17 cellular contexts compared by ENCODE assay signal in the genomic region with DNA sequence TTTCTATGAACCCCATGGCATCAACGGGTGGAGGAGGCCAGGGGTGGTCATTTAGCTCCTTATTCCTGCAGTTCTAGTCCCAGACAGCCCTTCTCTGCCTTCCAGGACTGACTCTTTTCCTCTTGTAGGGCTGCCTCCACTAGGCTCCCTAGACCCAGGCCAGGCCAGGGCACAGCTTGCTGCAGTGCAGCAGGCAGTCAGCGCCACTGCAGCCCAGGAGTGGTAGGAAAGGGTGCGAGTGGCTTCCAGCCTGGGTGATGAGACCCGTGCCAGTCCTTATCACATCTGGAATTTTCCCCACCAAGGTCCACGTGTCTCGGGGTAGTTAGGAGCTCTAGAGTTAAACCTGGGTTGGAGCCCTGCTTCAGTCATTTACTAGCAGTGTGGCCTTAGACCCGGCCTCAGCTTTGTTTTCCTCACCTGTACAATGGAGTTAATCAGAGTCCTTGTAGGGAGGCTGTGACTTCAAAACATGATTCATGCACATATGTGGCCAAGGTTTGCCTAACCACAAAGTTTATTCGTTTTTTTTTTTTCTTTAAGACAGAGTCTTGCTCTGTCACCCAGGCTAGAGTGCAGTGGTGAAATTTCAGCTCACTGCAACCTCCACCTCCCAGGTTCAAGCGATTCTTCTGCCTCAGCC. TPM values are rescaled to one million over a fixed set of nuclear protein-coding genes. Genes with fewer than 3 reads are reported as not detected.
DNase-seq lines count a peak whose midpoint lies in the region; ATAC-seq, FAIRE-seq and TF ChIP-seq lines count a peak whose summit lies in the region.
"Had no signal": no experiment of that assay in that cellular context is flagged by ENCODE, and none has a peak within 500 bp of the region (broad histone marks: within the 10 kb centered on the region; RNA-seq: fewer than 3 reads in every experiment).

No MANE protein-coding gene starts in this region.

- TF ChIP-seq CTCF in endothelial cell of umbilical vein (IDR thresholded peaks at IDR 0.05; ENCODE audit: extremely low read depth in 1 of 2, insufficient read depth in 1 of 2, low read depth in 1 of 2, low read length in 2 of 2) (no peak), osteoblast (IDR thresholded peaks at IDR 0.05; ENCODE audit: extremely low read depth, low read depth, low read length) (no peak)

- no TSS peak for BruUV-seq in endothelial cell of umbilical vein (replicated peaks; lab: Mats Ljungman, UMichigan)

- H3K27ac ChIP-seq in endothelial cell of umbilical vein (ENCODE audit: insufficient read depth, low read depth, low read length) = no peak overlapping the region
- H3K27ac ChIP-seq in osteoblast (ENCODE audit: low read depth, low read length) = no peak overlapping the region
- H3K27ac ChIP-seq: heart left ventricle, WERI-Rb-1 had no signal

- H3K9me1 ChIP-seq in endothelial cell of umbilical vein (replicated peaks; ENCODE audit: control insufficient read depth, extremely low read depth, insufficient read depth, low read length) = no peaks in the 10 kb centered on the region

- H3K36me3 Mint-ChIP-seq in activated naive CD4-positive, alpha-beta T cell treated with anti-CD3 and anti-CD28 coated beads, Interleukin-2, amount 50 U/mL, for 72 hours = no peaks in the 10 kb centered on the region
- H3K36me3 Mint-ChIP-seq in stimulated activated effector memory CD8-positive, alpha-beta T cell treated with anti-CD3 and anti-CD28 coated beads, Interleukin-12 subunit alpha, Interleukin-12 subunit beta, amount 100 ng/mL, for 72 hours = peaks cover 8% of the 10 kb centered on the region

- ATAC-seq in activated naive CD4-positive, alpha-beta T cell treated with anti-CD3 and anti-CD28 coated beads, Interleukin-2, amount 50 U/mL, for 72 hours = peak; percentile 81 to 86
- ATAC-seq in stimulated activated effector memory CD8-positive, alpha-beta T cell treated with anti-CD3 and anti-CD28 coated beads, Interleukin-12 subunit alpha, Interleukin-12 subunit beta, amount 100 ng/mL, for 72 hours = peak; percentile 76

- dilution Hi-C loops in endothelial cell of umbilical vein (cut with MboI; ENCODE audit: extremely low pct_ligation_motif_present, low sequenced_read_pairs) = no loop called here

- H4K20me1 ChIP-seq in endothelial cell of umbilical vein (replicated peaks; ENCODE audit: control insufficient read depth, extremely low read depth, insufficient read depth, low read length) (no peaks in the 10 kb centered on the region), osteoblast (ENCODE audit: insufficient read depth, low read length) (no peaks in the 10 kb centered on the region)

- H2AFZ ChIP-seq in endothelial cell of umbilical vein (ENCODE audit: low read depth, low read length) = no peak overlapping the region
- no peak overlapping the region for H2AFZ ChIP-seq in osteoblast (ENCODE audit: low read length)

- DNase-seq in activated naive CD4-positive, alpha-beta T cell treated with anti-CD3 and anti-CD28 coated beads, Interleukin-2, amount 50 U/mL, for 72 hours (ENCODE audit: low spot score in 2 of 2) = no peak
- no peak for DNase-seq in activated naive CD4-positive, alpha-beta T cell treated with Interleukin-2 at 50 U/mL for 16 hours
- DNase-seq in SW480 (ENCODE audit: low spot score) (peak; percentile 8), endothelial cell of umbilical vein (ENCODE audit: low read depth, low spot score) (no peak), SK-N-DZ (ENCODE audit: low spot score) (no peak), AG08395 (ENCODE audit: low spot score) (no peak), osteoblast (ENCODE audit: insufficient read length, low spot score, missing footprints) (no peak)
- DNase-seq in stimulated activated effector memory CD8-positive, alpha-beta T cell treated with anti-CD3 and anti-CD28 coated beads, Interleukin-12 subunit alpha, Interleukin-12 subunit beta, amount 100 ng/mL, for 72 hours (ENCODE audit: low spot score in 2 of 2) = peak in 1 of 2 donors; percentile 59
- DNase-seq: heart left ventricle, NCI-H1105 treated with DMSO at 0.1 percent for 48 hours, NCI-H524, Right ventricle myocardium superior, WERI-Rb-1 had no signal

- H3K27me3 ChIP-seq in endothelial cell of umbilical vein (ENCODE audit: control insufficient read depth in 2 of 2, insufficient read depth in 2 of 2, low read length in 2 of 2) (no peaks in the 10 kb centered on the region), osteoblast (ENCODE audit: insufficient read depth, low read length) (no peaks in the 10 kb centered on the region)
- H3K27me3 ChIP-seq: heart left ventricle had no signal

- intact Hi-C loops in endothelial cell of umbilical vein (cut with micrococcal nuclease) = loop anchor here (10.0 kb wide), 1 partner anchor 194 kb away; no protein-coding TSS in a partner anchor

- H3K36me3 ChIP-seq in endothelial cell of umbilical vein (ENCODE audit: control insufficient read depth in 2 of 2, extremely low read depth in 1 of 2, insufficient read depth in 2 of 2, low read length in 2 of 2) (no peaks in the 10 kb centered on the region), osteoblast (ENCODE audit: insufficient read depth, low read length) (no peaks in the 10 kb centered on the region)
- H3K36me3 ChIP-seq: heart left ventricle, WERI-Rb-1 had no signal

- H3K9ac ChIP-seq in endothelial cell of umbilical vein (replicated peaks; ENCODE audit: extremely low read depth, insufficient read depth, low read length) = no peak overlapping the region

- H3K4me3 ChIP-seq in endothelial cell of umbilical vein (replicated peaks in 1 of 3; ENCODE audit: insufficient read depth in 1 of 3, low read depth in 1 of 3, low read length in 3 of 3) = no peak overlapping the region
- no peak overlapping the region for H3K4me3 ChIP-seq in osteoblast (ENCODE audit: insufficient read depth, low read length)
- H3K4me3 ChIP-seq: heart left ventricle had no signal

- H3K9me3 ChIP-seq in endothelial cell of umbilical vein (replicated peaks; ENCODE audit: control insufficient read depth, insufficient read depth, low read length) (no peaks in the 10 kb centered on the region), osteoblast (ENCODE audit: low read depth, low read length) (no peaks in the 10 kb centered on the region)
- H3K9me3 ChIP-seq: heart left ventricle had no signal

- POLR2A ChIA-PET in endothelial cell of umbilical vein (lab: Charles Lee) = no interaction called here

- H3K4me3 Mint-ChIP-seq in stimulated activated effector memory CD8-positive, alpha-beta T cell treated with anti-CD3 and anti-CD28 coated beads, Interleukin-12 subunit alpha, Interleukin-12 subunit beta, amount 100 ng/mL, for 72 hours = no peak overlapping the region
- H3K4me3 Mint-ChIP-seq: B cell; dendritic cell treated with granulocyte-macrophage colony-stimulating factor and Interleukin-4, amounts not matched to agents 40 ng/mL and 50 ng/mL, for 4 days; memory B cell had no signal

- no peak overlapping the region for H3K4me2 ChIP-seq in endothelial cell of umbilical vein (ENCODE audit: insufficient read depth, low read length)
- H3K4me2 ChIP-seq in osteoblast (ENCODE audit: insufficient read depth, low read length) = no peak overlapping the region

- TF ChIP-seq POLR2A in endothelial cell of umbilical vein (IDR thresholded peaks at IDR 0.05; ENCODE audit: low read depth, low read length) = no peak

- FAIRE-seq in endothelial cell of umbilical vein (lab: Jason Lieb, UNC) = peak; percentile 64

- peaks cover 36% of the 10 kb centered on the region for H3K4me1 ChIP-seq in endothelial cell of umbilical vein (ENCODE audit: control insufficient read depth, extremely low read depth, insufficient read depth, low read length)
- H3K4me1 ChIP-seq in osteoblast (ENCODE audit: insufficient read depth, low read length) = peaks cover 7% of the 10 kb centered on the region

- H3K9me3 Mint-ChIP-seq in activated naive CD4-positive, alpha-beta T cell treated with anti-CD3 and anti-CD28 coated beads, Interleukin-2, amount 50 U/mL, for 72 hours = no peaks in the 10 kb centered on the region
- no peaks in the 10 kb centered on the region for H3K9me3 Mint-ChIP-seq in stimulated activated effector memory CD8-positive, alpha-beta T cell treated with anti-CD3 and anti-CD28 coated beads, Interleukin-12 subunit alpha, Interleukin-12 subunit beta, amount 100 ng/mL, for 72 hours
- H3K9me3 Mint-ChIP-seq: dendritic cell treated with granulocyte-macrophage colony-stimulating factor and Interleukin-4, amounts not matched to agents 40 ng/mL and 50 ng/mL, for 4 days; memory B cell had no signal

- H3K27ac Mint-ChIP-seq in activated naive CD4-positive, alpha-beta T cell treated with anti-CD3 and anti-CD28 coated beads, Interleukin-2, amount 50 U/mL, for 72 hours = no peak overlapping the region
- no peak overlapping the region for H3K27ac Mint-ChIP-seq in stimulated activated effector memory CD8-positive, alpha-beta T cell treated with anti-CD3 and anti-CD28 coated beads, Interleukin-12 subunit alpha, Interleukin-12 subunit beta, amount 100 ng/mL, for 72 hours
- H3K27ac Mint-ChIP-seq: B cell; dendritic cell treated with granulocyte-macrophage colony-stimulating factor and Interleukin-4, amounts not matched to agents 40 ng/mL and 50 ng/mL, for 4 days; memory B cell had no signal

- CTCF ChIA-PET in endothelial cell of umbilical vein (lab: Charles Lee) = interaction anchor here (0.7 to 2.3 kb wide), 3 partner anchors 8 to 16 kb away, joined by 3 to 10 read pairs (median 4); no protein-coding TSS in a partner anchor

- no peaks in the 10 kb centered on the region for H3K79me2 ChIP-seq in endothelial cell of umbilical vein (ENCODE audit: control insufficient read depth, insufficient read depth, low read length)
- H3K79me2 ChIP-seq in osteoblast (ENCODE audit: insufficient read depth, low read length) = no peaks in the 10 kb centered on the region

- peaks cover 17% of the 10 kb centered on the region for H3K4me1 Mint-ChIP-seq in stimulated activated effector memory CD8-positive, alpha-beta T cell treated with anti-CD3 and anti-CD28 coated beads, Interleukin-12 subunit alpha, Interleukin-12 subunit beta, amount 100 ng/mL, for 72 hours
- H3K4me1 Mint-ChIP-seq: B cell, memory B cell had no signal

TF ChIP-seq in endothelial cell of umbilical vein, 7 proteins besides CTCF, POLR2A, EP300 and RAD21 (continues in another document):
- TF ChIP-seq MYC (IDR thresholded peaks at IDR 0.05; ENCODE audit: low read depth, low read length) = no peak

RNA-seq across cellular contexts. Expression of a gene that starts 4.6 kb away (rescaled TPM):
- total RNA-seq in activated naive CD4-positive, alpha-beta T cell treated with anti-CD3 and anti-CD28 coated beads, Interleukin-2, amount 50 U/mL, for 72 hours = not detected
- total RNA-seq in endothelial cell of umbilical vein (not detected in 2 replicates), osteoblast (0.29 TPM in 1 of 2 replicates, not detected in the other)
- 0.12 and 0.21 TPM in 2 replicates for polyA plus RNA-seq in endothelial cell of umbilical vein
- 0.04 and 0.07 TPM in 2 replicates for polyA plus RNA-seq in endothelial cell of umbilical vein (2011; cell fraction: cytosol; rRNA removed)
- 0.31 and 0.43 TPM in 2 replicates for polyA plus RNA-seq in endothelial cell of umbilical vein (2011; cell fraction: nucleus; rRNA removed)
- 0.11 and 0.45 TPM in 2 replicates for polyA plus RNA-seq in endothelial cell of umbilical vein (2012)
- 0.27 and 0.40 TPM in 2 replicates for polyA minus RNA-seq in endothelial cell of umbilical vein
- polyA minus RNA-seq in endothelial cell of umbilical vein (2011; cell fraction: cytosol; rRNA and poly(A)+ RNA removed) = not detected
- polyA minus RNA-seq in endothelial cell of umbilical vein (2011; cell fraction: nucleus; rRNA and poly(A)+ RNA removed) = 0.96 TPM in 1 of 2 replicates, not detected in the other
- polyA plus RNA-seq in SK-N-DZ (2014; cell fraction: cytosol; rRNA removed) = 0.72 and 1.4 TPM in 2 replicates
- 0.24 and 0.90 TPM in 2 replicates for polyA plus RNA-seq in SK-N-DZ (2014; cell fraction: nucleus; rRNA removed)
- total RNA-seq: osteocyte, Right ventricle myocardium superior had no signal
- polyA plus RNA-seq: heart left ventricle had no signal
